In the genomic region with DNA sequence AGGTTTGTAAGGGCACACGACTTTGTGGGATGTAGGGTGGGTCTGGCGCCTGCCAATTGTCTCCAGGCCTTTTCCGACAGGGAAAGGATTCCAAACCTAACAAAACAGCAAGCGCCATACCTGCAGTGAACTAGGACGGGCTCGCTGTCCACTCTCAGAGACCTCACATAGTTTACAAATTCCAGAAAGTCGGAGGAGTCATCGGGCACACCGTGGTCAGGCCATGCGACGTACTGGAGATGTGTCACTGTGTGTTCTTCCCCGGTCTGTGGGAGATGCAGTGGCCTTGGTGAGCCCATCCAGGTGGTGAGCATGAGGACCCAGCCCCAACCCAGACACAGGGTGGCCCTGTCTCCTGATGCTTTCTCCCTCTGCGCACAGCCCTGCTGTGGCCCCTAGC, we compare ENCODE assay signal across 17 cellular contexts.
DNase-seq lines count a peak whose midpoint lies in the region; ATAC-seq, FAIRE-seq and TF ChIP-seq lines count a peak whose summit lies in the region.
"Had no signal": no experiment of that assay in that cellular context is flagged by ENCODE, and none has a peak within 500 bp of the region (broad histone marks: within the 10 kb centered on the region; RNA-seq: fewer than 3 reads in every experiment).

No MANE protein-coding gene starts in this region.

- H3K79me1 ChIP-seq in trophoblast cell (ENCODE audit: low read length): peaks cover 10% of the 10 kb centered on the region

- H3K4me2 ChIP-seq in trophoblast cell (ENCODE audit: low read length): no peak overlapping the region

- ATAC-seq in gastroesophageal sphincter: peak; percentile 10
- ATAC-seq in T-helper 17 cell: no peak
- ATAC-seq: CD8-positive, alpha-beta T cell had no signal

- TF ChIP-seq POLR2A in gastroesophageal sphincter (IDR thresholded peaks at IDR 0.05): no peak

- H4K91ac ChIP-seq in trophoblast cell (ENCODE audit: low read depth, low read length): peak overlapping the region; percentile 52

- no peak overlapping the region for H3K23ac ChIP-seq in trophoblast cell (ENCODE audit: low read length)

- no peak overlapping the region for H2AFZ ChIP-seq in trophoblast cell (ENCODE audit: insufficient read depth, low read length, poor library complexity)

- TF ChIP-seq CTCF in gastroesophageal sphincter (IDR thresholded peaks at IDR 0.05): no peak

- H2BK12ac ChIP-seq in trophoblast cell (ENCODE audit: low read length): peak overlapping the region; percentile 51

- 86 to 91% methylated on average over 6 to 12 of the region's 13 CpGs for WGBS in gastroesophageal sphincter (ENCODE audit: low coverage in 1 of 2), 2 donors
- no CpG with 5 or more reads among the region's 13 CpGs for WGBS in trophoblast cell (ENCODE audit: extremely low coverage, insufficient coverage, insufficient read length)

- no peak overlapping the region for H3K4me3 ChIP-seq in gastroesophageal sphincter
- no peak overlapping the region for H3K4me3 ChIP-seq in trophoblast cell (ENCODE audit: low read depth, low read length)
- H3K4me3 ChIP-seq in H7 (ENCODE audit: insufficient read depth, low read depth, low read length): no peak overlapping the region
- H3K4me3 ChIP-seq: BLaER1 treated with 17β-estradiol and CSF1 and Interleukin-3, amounts not matched to agents 10 nM and 100 nM; GM12878; HAP-1 had no signal

- peak overlapping the region; percentile 19 for H2BK120ac ChIP-seq in trophoblast cell (ENCODE audit: insufficient read depth, low read length, poor library complexity)

- peaks cover 2% of the 10 kb centered on the region for H3K79me2 ChIP-seq in trophoblast cell (ENCODE audit: control insufficient read depth, insufficient read depth, low read length, poor library complexity)

- no peak overlapping the region for H4K12ac ChIP-seq in trophoblast cell (ENCODE audit: low read depth, low read length)

- H2AK5ac ChIP-seq in trophoblast cell (ENCODE audit: low read length): peak overlapping the region; percentile 34

- DNase-seq in ELR (ENCODE audit: low read depth): peak; percentile 5
- DNase-seq in RCC 7860 (ENCODE audit: low spot score): peak; percentile 72
- no peak for DNase-seq in trophoblast cell
- no peak for DNase-seq in activated naive CD4-positive, alpha-beta T cell treated with anti-CD3 and anti-CD28 coated beads for 36 hours
- no peak for DNase-seq in T-helper 17 cell
- DNase-seq in H7: no peak
- DNase-seq: 8988T; Calu3; CD8-positive, alpha-beta T cell; DMS79 treated with DMSO at 0.1 percent for 48 hours had no signal

- no peaks in the 10 kb centered on the region for H3K36me3 Mint-ChIP-seq in activated naive CD4-positive, alpha-beta T cell treated with anti-CD3 and anti-CD28 coated beads for 36 hours (ENCODE audit: low read depth)
- H3K36me3 Mint-ChIP-seq in T-helper 17 cell (ENCODE audit: low read depth): no peaks in the 10 kb centered on the region
- H3K36me3 Mint-ChIP-seq: CD8-positive, alpha-beta T cell had no signal

- no peak overlapping the region for H3K27ac Mint-ChIP-seq in activated naive CD4-positive, alpha-beta T cell treated with anti-CD3 and anti-CD28 coated beads for 36 hours
- no peak overlapping the region for H3K27ac Mint-ChIP-seq in T-helper 17 cell
- H3K27ac Mint-ChIP-seq: B cell; CD8-positive, alpha-beta T cell had no signal

- intact Hi-C loops in activated naive CD4-positive, alpha-beta T cell treated with anti-CD3 and anti-CD28 coated beads for 36 hours (cut with micrococcal nuclease): no loop called here

- TF ChIP-seq EP300 in gastroesophageal sphincter (IDR thresholded peaks at IDR 0.05): no peak

- H3K9me3 Mint-ChIP-seq in activated naive CD4-positive, alpha-beta T cell treated with anti-CD3 and anti-CD28 coated beads for 36 hours: no peaks in the 10 kb centered on the region
- H3K9me3 Mint-ChIP-seq: CD8-positive, alpha-beta T cell had no signal

- no peaks in the 10 kb centered on the region for H3K9me3 ChIP-seq in gastroesophageal sphincter
- no peaks in the 10 kb centered on the region for H3K9me3 ChIP-seq in trophoblast cell (ENCODE audit: insufficient read depth, low read depth, low read length)
- no peaks in the 10 kb centered on the region for H3K9me3 ChIP-seq in T-helper 17 cell (ENCODE audit: control insufficient read depth, low read length, poor library complexity, severe bottlenecking)

- H3K4me1 Mint-ChIP-seq in activated naive CD4-positive, alpha-beta T cell treated with anti-CD3 and anti-CD28 coated beads for 36 hours (ENCODE audit: low read depth): no peaks in the 10 kb centered on the region
- no peaks in the 10 kb centered on the region for H3K4me1 Mint-ChIP-seq in T-helper 17 cell

- no peaks in the 10 kb centered on the region for H3K27me3 ChIP-seq in gastroesophageal sphincter
- no peaks in the 10 kb centered on the region for H3K27me3 ChIP-seq in trophoblast cell (ENCODE audit: insufficient read depth, low read length)
- H3K27me3 ChIP-seq in H7 (ENCODE audit: control insufficient read depth, insufficient read depth, low read length): no peaks in the 10 kb centered on the region

- no peak overlapping the region for H2BK5ac ChIP-seq in trophoblast cell (ENCODE audit: low read depth, low read length, poor library complexity)

- H3K4ac ChIP-seq in trophoblast cell (ENCODE audit: low read depth, low read length): no peak overlapping the region

- H3K4me3 Mint-ChIP-seq in activated naive CD4-positive, alpha-beta T cell treated with anti-CD3 and anti-CD28 coated beads for 36 hours: no peak overlapping the region
- H3K4me3 Mint-ChIP-seq in T-helper 17 cell: no peak overlapping the region
- H3K4me3 Mint-ChIP-seq: B cell; CD8-positive, alpha-beta T cell had no signal

- H3K36me3 ChIP-seq in gastroesophageal sphincter: peaks cover 0 to 48% of the 10 kb centered on the region in 2 donors
- peaks cover 0 to 2% of the 10 kb centered on the region in 2 experiments for H3K36me3 ChIP-seq in trophoblast cell (ENCODE audit: control insufficient read depth in 1 of 2, insufficient read depth in 2 of 2, low read length in 2 of 2)
- no peaks in the 10 kb centered on the region for H3K36me3 ChIP-seq in H7 (replicated peaks; ENCODE audit: control insufficient read depth, insufficient read depth, low read length)
- H3K36me3 ChIP-seq: HAP-1 had no signal

- H3K18ac ChIP-seq in trophoblast cell (ENCODE audit: low read length): peak overlapping the region; percentile 61

- no peak overlapping the region for H3K27ac ChIP-seq in gastroesophageal sphincter
- H3K27ac ChIP-seq in trophoblast cell (ENCODE audit: low read depth, low read length): no peak overlapping the region
- H3K27ac ChIP-seq: BLaER1 treated with 17β-estradiol and CSF1 and Interleukin-3, amounts not matched to agents 10 nM and 100 nM; HL-60 had no signal

- peaks cover 16% of the 10 kb centered on the region for H3K27me3 Mint-ChIP-seq in activated naive CD4-positive, alpha-beta T cell treated with anti-CD3 and anti-CD28 coated beads for 36 hours (ENCODE audit: low read depth)
- peaks cover 48% of the 10 kb centered on the region for H3K27me3 Mint-ChIP-seq in T-helper 17 cell

- CTCF ChIA-PET in activated naive CD4-positive, alpha-beta T cell treated with anti-CD3 and anti-CD28 coated beads for 36 hours (lab: Charles Lee): no interaction called here

- FAIRE-seq in RCC 7860 (lab: Jason Lieb, UNC): no peak
- FAIRE-seq: H1 had no signal

- H3K9ac ChIP-seq in trophoblast cell (ENCODE audit: low read length): no peak overlapping the region
- H3K9ac ChIP-seq: BLaER1 treated with 17β-estradiol and CSF1 and Interleukin-3, amounts not matched to agents 10 nM and 100 nM had no signal

- H4K8ac ChIP-seq in trophoblast cell (ENCODE audit: low read depth, low read length): no peak overlapping the region

- H3K14ac ChIP-seq in trophoblast cell (ENCODE audit: low read length): peak overlapping the region; percentile 49

- H3K4me1 ChIP-seq in gastroesophageal sphincter (no peaks in the 10 kb centered on the region), trophoblast cell (ENCODE audit: control insufficient read depth in 1 of 2, insufficient read depth in 2 of 2, low read length in 2 of 2) (peaks cover 26 to 34% of the 10 kb centered on the region in 2 experiments)

Comparison
In these comparisons a context has a peak if more than half of its experiments do, and no peak if none do; other contexts are left out.
1. DNase-seq: peak in ELR (single experiment) and RCC 7860 (single experiment); none in trophoblast cell (0 of 2), activated naive CD4-positive, alpha-beta T cell treated with anti-CD3 and anti-CD28 coated beads for 36 hours (single experiment), T-helper 17 cell (0 of 3) and H7 (single experiment).